Comparison of ENCODE assay signal across 1 cellular context in genomic region chr16:84885024-84885910, GRCh38.
TF ChIP-seq lines count a peak whose summit lies in the region.

No MANE protein-coding gene starts in this region.

TF ChIP-seq in SK-N-SH, 30 proteins besides CTCF, POLR2A, EP300 and RAD21:
- TF ChIP-seq ZBTB33 (IDR thresholded peaks at IDR 0.05; ENCODE audit: borderline replicate concordance, low read depth) (no peak), MEF2A (IDR thresholded peaks at IDR 0.05; ENCODE audit: borderline replicate concordance, low read depth) (no peak), IRF3 (IDR thresholded peaks at IDR 0.05; ENCODE audit: low read depth, low read length) (no peak), TEAD4 (IDR thresholded peaks at IDR 0.05; ENCODE audit: borderline replicate concordance, insufficient read depth) (no peak), EZH2phosphoT487 (IDR thresholded peaks at IDR 0.05; ENCODE audit: borderline replicate concordance, low read depth) (no peak), SIN3A (IDR thresholded peaks at IDR 0.05; ENCODE audit: borderline replicate concordance, low read depth, low read length) (no peak), MAX (IDR thresholded peaks at IDR 0.05; ENCODE audit: low read depth) (no peak), NFIC (IDR thresholded peaks at IDR 0.05; ENCODE audit: borderline replicate concordance) (no peak), TCF12 (IDR thresholded peaks at IDR 0.05) (no peak), MXI1 (IDR thresholded peaks at IDR 0.05; ENCODE audit: low read depth, low read length) (no peak), POLR2AphosphoS5 (IDR thresholded peaks at IDR 0.05; ENCODE audit: low read depth, low read length) (no peak), REST (IDR thresholded peaks at IDR 0.05; ENCODE audit: low read depth, low read length) (no peak), RXRA (IDR thresholded peaks at IDR 0.05; ENCODE audit: borderline replicate concordance, low read depth) (no peak), TAF1 (IDR thresholded peaks at IDR 0.05; ENCODE audit: borderline replicate concordance, low read depth, low read length) (no peak), NRF1 (IDR thresholded peaks at IDR 0.05; ENCODE audit: low read depth, low read length) (no peak), CHD2 (IDR thresholded peaks at IDR 0.05; ENCODE audit: low read length, partially characterized antibody) (no peak), PBX3 (IDR thresholded peaks at IDR 0.05) (no peak), FOXJ3 (CRISPR knock-in tag; IDR thresholded peaks at IDR 0.05) (no peak), FOXM1 (IDR thresholded peaks at IDR 0.05; ENCODE audit: low read depth) (no peak)
